Comparison of ENCODE assay signal across 26 cellular contexts in the genomic region with DNA sequence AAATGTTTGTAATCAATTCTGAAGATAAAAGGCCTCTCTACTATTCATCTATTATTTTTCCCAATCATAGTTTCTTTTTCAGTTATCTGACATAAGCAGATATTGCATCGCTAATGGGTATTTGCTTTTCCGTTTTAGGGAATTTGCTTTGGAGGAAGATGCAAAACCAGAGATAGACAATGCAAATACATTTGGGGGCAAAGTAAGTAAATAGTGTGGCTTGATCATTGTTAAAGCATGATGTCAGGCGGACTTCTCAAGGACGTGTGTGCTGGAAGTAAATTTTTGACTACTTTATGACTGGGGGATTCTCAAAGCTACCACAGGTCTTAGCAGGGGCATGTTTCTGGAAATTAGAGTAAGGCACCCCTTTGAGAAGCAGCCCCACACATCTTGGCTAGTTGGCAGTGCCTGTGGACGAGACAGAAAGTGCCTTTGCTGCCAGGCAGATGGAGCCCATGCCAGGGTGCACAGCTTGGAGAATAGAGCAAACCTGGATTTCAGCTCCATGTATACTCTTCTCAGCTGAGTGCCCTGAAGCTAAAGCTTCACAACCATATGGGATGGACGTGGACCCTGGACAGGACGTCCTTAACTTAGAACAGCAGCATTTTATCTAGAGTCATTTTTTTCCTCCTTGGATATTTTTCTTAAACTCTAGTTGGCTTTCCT.
"Had no signal": no experiment of that assay in that cellular context is flagged by ENCODE, and none has a peak within 500 bp of the region (broad histone marks: within the 10 kb centered on the region; RNA-seq: fewer than 3 reads in every experiment).

No MANE protein-coding gene starts in this region.

- H3K27ac ChIP-seq: esophagus squamous epithelium, gastroesophageal sphincter, left lung, lower lobe of right lung, parathyroid adenoma, psoas muscle, spleen, testis, tibial nerve, upper lobe of right lung, vagina had no signal

- H3K27me3 ChIP-seq: esophagus squamous epithelium, gastroesophageal sphincter, left lung, spleen, testis, tibial nerve, upper lobe of right lung, vagina had no signal

- DNase-seq: esophagus squamous epithelium; foreskin fibroblast; glutamatergic neuron; immature natural killer cell; left lung; lower lobe of right lung; mesenchymal stem cell; midbrain; occipital lobe; psoas muscle; retina; spleen; stimulated activated CD4-positive, alpha-beta T cell treated with anti-CD3 and anti-CD28 coated beads, Interleukin-15, amount 100 ng/mL, for 24 hours; stimulated activated CD4-positive, alpha-beta T cell treated with anti-CD3 and anti-CD28 coated beads, Interleukin-1b, Interleukin-23, amount 100 ng/mL, for 48 hours; stimulated activated CD4-positive, alpha-beta T cell treated with anti-CD3 and anti-CD28 coated beads, Interleukin-4, amount 100 ng/mL, for 24 hours; stimulated activated naive CD8-positive, alpha-beta T cell treated with anti-CD3 and anti-CD28 coated beads, Interleukin-15, amount 100 ng/mL, for 72 hours; testis; upper lobe of right lung had no signal

- H3K36me3 ChIP-seq: esophagus squamous epithelium, gastroesophageal sphincter, left lung, lower lobe of right lung, tibial nerve, upper lobe of right lung, vagina had no signal

- ATAC-seq: gastroesophageal sphincter; left lung; lower lobe of right lung; natural killer cell treated with Interleukin-12 subunit alpha and Interleukin-12 subunit beta and Interleukin-15 and Interleukin-18, amount 100 ng/mL, for 72 hours; psoas muscle; sciatic nerve; stimulated activated memory B cell treated with anti-CD40 and anti-IgM and Interleukin-4, amounts not matched to agents 10 μg/mL and 1 μg/mL and 100 μg/mL, for 72 hours; stimulated activated naive CD8-positive, alpha-beta T cell treated with anti-CD3 and anti-CD28 coated beads, Interleukin-15, amount 100 ng/mL, for 72 hours; upper lobe of right lung had no signal

- H3K4me1 ChIP-seq: esophagus squamous epithelium, left lung, lower lobe of right lung, parathyroid adenoma, psoas muscle, spleen, testis, tibial nerve, upper lobe of right lung, vagina had no signal

- FAIRE-seq: keratinocyte had no signal

- H3K79me2 ChIP-seq: parathyroid adenoma had no signal

- H3K9me3 ChIP-seq: esophagus squamous epithelium, gastroesophageal sphincter, left lung, lower lobe of right lung, psoas muscle, spleen, testis, tibial nerve, upper lobe of right lung, vagina had no signal

- H3K9ac ChIP-seq: parathyroid adenoma had no signal

- H3K4me3 ChIP-seq: esophagus squamous epithelium, gastroesophageal sphincter, left lung, lower lobe of right lung, psoas muscle, spleen, testis, tibial nerve, upper lobe of right lung, vagina had no signal

- H2AFZ ChIP-seq: parathyroid adenoma had no signal
